8 cellular contexts compared by ENCODE assay signal in genomic region chr2:158753561-158754302, GRCh38.
DNase-seq lines count a peak whose midpoint lies in the region; ATAC-seq lines count a peak whose summit lies in the region.

No MANE protein-coding gene starts in this region.

- peak overlapping the region; percentile 46; the same call in 1 of the 2 replicates for H3K4me3 ChIP-seq in HUES48 (ENCODE audit: low read depth, low read length)

- no peak overlapping the region for H3K9ac ChIP-seq in HUES48 (ENCODE audit: low read depth, low read length)

- H3K36me3 ChIP-seq in HUES48 (ENCODE audit: control insufficient read depth, insufficient read depth, low read length), result no peaks in the 10 kb centered on the region

- no peaks in the 10 kb centered on the region for H3K4me1 ChIP-seq in HUES48 (ENCODE audit: control insufficient read depth, insufficient read depth, low read length)

- H3K9me3 ChIP-seq in HUES48 (ENCODE audit: control insufficient read depth, insufficient read depth, low read length), result no peaks in the 10 kb centered on the region

- H3K27ac ChIP-seq in HUES48 (ENCODE audit: low read depth, low read length), result no peak overlapping the region

- in situ Hi-C loops in T47D (cut with HindIII; ENCODE audit: low pct_unique_long_range_greater_than_20kb, low sequenced_read_pairs), result no loop called here

- peak; percentile 89 for ATAC-seq in GM21528 (IDR thresholded peaks at IDR 0.05; ENCODE audit: low FRiP score, unreplicated experiment)

- no peaks in the 10 kb centered on the region for H3K27me3 ChIP-seq in HUES48 (ENCODE audit: control insufficient read depth, insufficient read depth, low read length)

- peak; percentile 1 for DNase-seq in activated CD8-positive, alpha-beta memory T cell treated with anti-CD3 and anti-CD28 coated beads, Interleukin-2, amount 50 U/mL, for 24 hours (ENCODE audit: extremely low read depth)
- DNase-seq in activated CD8-positive, alpha-beta memory T cell treated with anti-CD3 and anti-CD28 coated beads for 24 hours, result no peak
- peak; percentile 72 for DNase-seq in OCI-M1 (lab: John Stamatoyannopoulos, UW)
- peak; percentile 35 to 70 for DNase-seq in T47D (ENCODE audit: low read depth in 1 of 2, low spot score in 1 of 2)
- DNase-seq in iris pigment epithelial cell (ENCODE audit: low read depth), result peak; percentile 72
- DNase-seq in stimulated activated CD4-positive, alpha-beta T cell treated with anti-CD3 and anti-CD28 coated beads, Interleukin-2, amount 100 ng/mL, for 48 hours, result peak; percentile 6 to 19
